8 cellular contexts compared by ENCODE assay signal in the genomic region with DNA sequence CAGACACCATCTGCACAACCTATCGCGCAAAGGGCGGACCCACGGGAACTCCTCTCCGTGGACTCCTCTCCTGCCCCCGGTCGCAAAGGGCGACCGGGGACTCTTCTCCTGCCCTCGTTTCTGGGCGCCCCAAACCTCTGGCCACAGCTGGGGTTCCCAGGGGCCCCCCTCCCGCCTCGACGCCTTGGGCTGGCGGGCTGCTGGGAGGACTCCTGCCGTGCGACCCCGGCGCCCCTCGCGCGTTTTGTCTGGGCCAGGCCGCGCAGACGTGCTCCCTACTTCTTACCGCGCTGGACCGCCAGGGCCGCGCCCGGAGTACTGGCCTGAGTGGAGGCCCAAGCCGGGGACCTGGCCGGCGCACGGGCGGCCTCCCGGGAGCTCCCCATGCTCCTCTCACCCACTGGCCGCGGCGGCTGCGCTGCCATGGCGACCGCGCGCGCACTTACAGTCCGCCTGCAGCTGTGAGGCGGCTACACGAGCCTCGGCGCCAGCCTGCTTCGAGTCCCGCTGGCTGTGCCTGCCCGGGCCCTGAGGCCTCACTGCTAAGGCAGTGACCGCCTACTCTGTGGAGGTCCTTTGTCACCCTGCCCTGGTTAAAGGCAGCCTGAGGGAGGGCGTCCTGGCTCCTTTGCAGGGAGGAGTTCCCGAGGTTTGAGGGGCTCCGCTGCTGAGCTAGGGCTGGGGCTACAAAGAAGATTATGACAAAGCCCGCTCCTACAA. TPM values are rescaled to one million over a fixed set of nuclear protein-coding genes. Genes with fewer than 3 reads are reported as not detected.
DNase-seq lines count a peak whose midpoint lies in the region; ATAC-seq and TF ChIP-seq lines count a peak whose summit lies in the region.

No MANE protein-coding gene starts in this region.

- peak; percentile 61 for ATAC-seq in HG03025 (IDR thresholded peaks at IDR 0.05; ENCODE audit: low FRiP score, unreplicated experiment)
- peak; percentile 72 for ATAC-seq in activated CD8-positive, alpha-beta memory T cell treated with anti-CD3 and anti-CD28 coated beads, Interleukin-2, amount 10 ng/mL, durations not matched to agents 7 days and 5 days
- peak; percentile 87 for ATAC-seq in mucosa of descending colon

- H3K4me3 ChIP-seq in epithelial cell of proximal tubule (ENCODE audit: low read depth, low read length): peak overlapping the region; percentile 66
- no peak overlapping the region for H3K4me3 ChIP-seq in mucosa of descending colon

- peak overlapping the region; percentile 90 for H3K27ac Mint-ChIP-seq in activated CD8-positive, alpha-beta memory T cell treated with anti-CD3 and anti-CD28 coated beads, Interleukin-2, amount 10 ng/mL, durations not matched to agents 7 days and 5 days

- H3K4me1 ChIP-seq in mucosa of descending colon (ENCODE audit: low read depth): peaks cover 10% of the 10 kb centered on the region

- peak overlapping the region; percentile 75 for H3K4me3 Mint-ChIP-seq in activated CD8-positive, alpha-beta memory T cell treated with anti-CD3 and anti-CD28 coated beads, Interleukin-2, amount 10 ng/mL, durations not matched to agents 7 days and 5 days

- TF ChIP-seq CTCF in epithelial cell of proximal tubule (conservative IDR thresholded peaks at IDR 0.05; ENCODE audit: low read depth, low read length): no peak
- TF ChIP-seq CTCF in mucosa of descending colon (IDR thresholded peaks at IDR 0.05): no peak

- CTCF ChIA-PET in activated CD8-positive, alpha-beta memory T cell treated with anti-CD3 and anti-CD28 coated beads, Interleukin-2, amount 10 ng/mL, durations not matched to agents 7 days and 5 days (lab: Charles Lee): interaction anchor here (1.1 to 1.2 kb wide), 2 partner anchors 31 to 49 kb away, joined by 3 to 5 read pairs; no protein-coding TSS in a partner anchor

- no peaks in the 10 kb centered on the region for H3K9me3 ChIP-seq in mucosa of descending colon

- peaks cover 14% of the 10 kb centered on the region for H3K9me3 Mint-ChIP-seq in activated CD8-positive, alpha-beta memory T cell treated with anti-CD3 and anti-CD28 coated beads, Interleukin-2, amount 10 ng/mL, durations not matched to agents 7 days and 5 days (ENCODE audit: low read depth)

- H3K4me1 Mint-ChIP-seq in activated CD8-positive, alpha-beta memory T cell treated with anti-CD3 and anti-CD28 coated beads, Interleukin-2, amount 10 ng/mL, durations not matched to agents 7 days and 5 days: peaks cover 49% of the 10 kb centered on the region

- H3K36me3 Mint-ChIP-seq in activated CD8-positive, alpha-beta memory T cell treated with anti-CD3 and anti-CD28 coated beads, Interleukin-2, amount 10 ng/mL, durations not matched to agents 7 days and 5 days: peaks cover 18% of the 10 kb centered on the region

- intact Hi-C loops in mucosa of descending colon (cut with DNase I, micrococcal nuclease): no loop called here

- H3K27me3 Mint-ChIP-seq in activated CD8-positive, alpha-beta memory T cell treated with anti-CD3 and anti-CD28 coated beads, Interleukin-2, amount 10 ng/mL, durations not matched to agents 7 days and 5 days: peaks cover 8% of the 10 kb centered on the region

- H3K36me3 ChIP-seq in mucosa of descending colon (ENCODE audit: low read depth): no peaks in the 10 kb centered on the region

- DNase-seq in SKM-1 treated with dmso at 0.1 percent for 144 hours (lab: John Stamatoyannopoulos, UW; ENCODE audit: unreplicated experiment) (peak; percentile 56), SKM-1 (lab: John Stamatoyannopoulos, UW; ENCODE audit: unreplicated experiment) (no peak), NCI-H2196 (lab: John Stamatoyannopoulos, UW; ENCODE audit: unreplicated experiment) (peak; percentile 76), epithelial cell of proximal tubule (ENCODE audit: low read depth) (no peak), mucosa of descending colon (peak; percentile 67 to 83 (median 81))
- peak; percentile 77 for DNase-seq in activated CD8-positive, alpha-beta memory T cell treated with anti-CD3 and anti-CD28 coated beads, Interleukin-2, amount 10 ng/mL, durations not matched to agents 7 days and 5 days
- peak; percentile 10 to 16 for DNase-seq in stimulated activated CD8-positive, alpha-beta memory T cell treated with anti-CD3 and anti-CD28 coated beads, Interleukin-2, amount 100 ng/mL, for 1 hour (ENCODE audit: low read depth in 2 of 2)

RNA-seq across cellular contexts. Expression of gene LRRIQ4, which starts 0.4 kb away (rescaled TPM):
- under 1 TPM; 0.23 to 0.35 TPM for total RNA-seq in activated CD8-positive, alpha-beta memory T cell treated with anti-CD3 and anti-CD28 coated beads, Interleukin-2, amount 10 ng/mL, durations not matched to agents 7 days and 5 days
- total RNA-seq in epithelial cell of proximal tubule (0.07 TPM in 1 of 2 replicates, not detected in the other), mucosa of descending colon (under 1 TPM in 1 of 3 donors, not detected in 2; 0.22 TPM)

RNA-seq across cellular contexts. Expression of gene LRRC34, which starts 0.4 kb away (rescaled TPM):
- 1 to 10 TPM; 7.2 to 9.6 TPM for total RNA-seq in activated CD8-positive, alpha-beta memory T cell treated with anti-CD3 and anti-CD28 coated beads, Interleukin-2, amount 10 ng/mL, durations not matched to agents 7 days and 5 days
- total RNA-seq in epithelial cell of proximal tubule: 9.8 and 17.1 TPM in 2 replicates
- 1 to 10 TPM in 1 of 3 donors, under 1 TPM in 2; 0.49 to 1.6 (median 0.67) TPM for total RNA-seq in mucosa of descending colon

RNA-seq across cellular contexts. Expression of gene MYNN, which starts 39.1 kb away (rescaled TPM):
- total RNA-seq in activated CD8-positive, alpha-beta memory T cell treated with anti-CD3 and anti-CD28 coated beads, Interleukin-2, amount 10 ng/mL, durations not matched to agents 7 days and 5 days: 10 to 100 TPM; 15.3 to 16.9 TPM
- 10.9 and 17.6 TPM in 2 replicates for total RNA-seq in epithelial cell of proximal tubule
- 10 to 100 TPM; 11.6 to 17.4 (median 13.7) TPM for total RNA-seq in mucosa of descending colon

RNA-seq across cellular contexts. Expression of gene ACTRT3, which starts 42.9 kb away (rescaled TPM):
- total RNA-seq in activated CD8-positive, alpha-beta memory T cell treated with anti-CD3 and anti-CD28 coated beads, Interleukin-2, amount 10 ng/mL, durations not matched to agents 7 days and 5 days: under 1 TPM; 0.49 to 0.76 TPM
- total RNA-seq in epithelial cell of proximal tubule (2.6 and 3.8 TPM in 2 replicates), mucosa of descending colon (1 to 10 TPM in 2 of 3 donors, under 1 TPM in 1; 0.90 to 1.1 (median 1.0) TPM)

RNA-seq across cellular contexts. Expression of gene TERC, which starts 47.4 kb away (rescaled TPM):
- 10 to 100 TPM; 10.5 to 17.4 TPM for total RNA-seq in activated CD8-positive, alpha-beta memory T cell treated with anti-CD3 and anti-CD28 coated beads, Interleukin-2, amount 10 ng/mL, durations not matched to agents 7 days and 5 days
- 196 and 307 TPM in 2 replicates for total RNA-seq in epithelial cell of proximal tubule
- total RNA-seq in mucosa of descending colon: 1 to 10 TPM in 2 of 3 donors, not detected in 1; 2.3 to 7.6 TPM

Comparison
In these comparisons a context has a peak if more than half of its experiments do, and no peak if none do; other contexts are left out.
1. DNase-seq: peak in SKM-1 treated with dmso at 0.1 percent for 144 hours (single experiment), NCI-H2196 (single experiment), activated CD8-positive, alpha-beta memory T cell treated with anti-CD3 and anti-CD28 coated beads, Interleukin-2, amount 10 ng/mL, durations not matched to agents 7 days and 5 days (single experiment), mucosa of descending colon (3 of 3) and stimulated activated CD8-positive, alpha-beta memory T cell treated with anti-CD3 and anti-CD28 coated beads, Interleukin-2, amount 100 ng/mL, for 1 hour (2 of 2); none in SKM-1 (single experiment) and epithelial cell of proximal tubule (single experiment).
2. Peak in every context shown above with its lines, with median percentiles within 50 percentile points of each other: ATAC-seq.